ENCODE assay signal across 9 cellular contexts in the genomic region with DNA sequence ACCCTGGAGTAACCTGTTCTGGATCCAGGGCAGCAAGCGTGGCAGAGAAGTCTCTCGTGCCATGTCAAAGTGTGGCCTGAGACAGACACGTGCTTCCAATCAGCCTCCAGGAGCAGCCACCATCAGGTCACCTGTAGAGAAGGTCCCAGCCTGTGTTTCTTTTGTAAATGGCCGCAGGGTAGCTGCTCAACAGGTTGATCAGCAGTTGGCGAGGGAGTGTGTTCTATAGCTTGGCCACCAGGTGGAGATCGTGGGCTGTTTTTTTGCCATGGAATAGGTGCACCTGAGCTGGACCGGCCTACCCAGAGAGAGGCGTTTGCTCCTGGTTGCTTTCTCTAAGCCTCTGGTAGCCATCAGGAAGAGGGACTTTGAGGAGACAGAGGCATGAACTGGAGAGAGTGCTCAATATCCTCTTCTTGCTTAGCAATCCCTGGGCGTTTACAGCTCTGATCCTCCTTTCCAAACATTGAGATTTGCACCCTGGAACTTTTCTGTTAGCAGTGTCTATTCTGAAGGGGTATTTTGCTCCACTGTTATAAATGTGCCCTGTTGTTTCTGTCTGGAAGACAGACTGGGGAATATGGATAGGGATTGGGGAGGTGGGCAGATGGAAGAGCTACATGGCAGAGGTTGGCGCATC. TPM values are rescaled to one million over a fixed set of nuclear protein-coding genes. Genes with fewer than 3 reads are reported as not detected.
DNase-seq lines count a peak whose midpoint lies in the region; TF ChIP-seq lines count a peak whose summit lies in the region.
"Had no signal": no experiment of that assay in that cellular context is flagged by ENCODE, and none has a peak within 500 bp of the region (broad histone marks: within the 10 kb centered on the region; RNA-seq: fewer than 3 reads in every experiment).

No MANE protein-coding gene starts in this region.

- no peak overlapping the region for H2BK12ac ChIP-seq in neuronal stem cell (ENCODE audit: low read length)

- H3K9ac ChIP-seq in GM23248 (no peak overlapping the region), neuronal stem cell (ENCODE audit: low read depth, low read length, poor library complexity) (no peak overlapping the region)

- H4K20me1 ChIP-seq in GM23248 (ENCODE audit: insufficient read depth), result no peaks in the 10 kb centered on the region

- H2AK5ac ChIP-seq in neuronal stem cell (ENCODE audit: low read depth, low read length), result no peak overlapping the region

- H3K4me2 ChIP-seq in GM23248 (ENCODE audit: unreplicated experiment) (no peak overlapping the region), neuronal stem cell (ENCODE audit: insufficient read depth, low read length, poor library complexity, severe bottlenecking) (no peak overlapping the region)

- no peaks in the 10 kb centered on the region for H3K9me2 ChIP-seq in GM23248 (ENCODE audit: insufficient read depth)

- no peaks in the 10 kb centered on the region for H3F3A ChIP-seq in GM23248 (ENCODE audit: insufficient read depth)

- H3K23ac ChIP-seq in neuronal stem cell (ENCODE audit: low read depth, low read length, poor library complexity), result no peak overlapping the region

- H3K4me3 ChIP-seq in GM23248 (no peak overlapping the region), neuronal stem cell (ENCODE audit: low read length in 2 of 2) (no peak overlapping the region)

- no peaks in the 10 kb centered on the region for H3K79me2 ChIP-seq in GM23248 (ENCODE audit: insufficient read depth)

- no peak overlapping the region for H2BK5ac ChIP-seq in neuronal stem cell (ENCODE audit: low read length)

- POLR2A ChIA-PET in RWPE1 (lab: Yijun Ruan, JAX; ENCODE audit: low non-redundant PET), result no interaction called here

- no peak overlapping the region for H2BK120ac ChIP-seq in neuronal stem cell (ENCODE audit: low read depth, low read length)

- TF ChIP-seq CTCF in LNCAP (IDR thresholded peaks at IDR 0.05) (peak; percentile 68), RWPE1 (conservative IDR thresholded peaks at IDR 0.05; ENCODE audit: low read depth) (peak; percentile 75)

- H3K14ac ChIP-seq in neuronal stem cell (ENCODE audit: low read length), result no peak overlapping the region

- 10 to 11% methylated on average over 10 of the region's 10 CpGs for WGBS in GM23248 (ENCODE audit: low coverage in 1 of 2, low lambda C conversion rate in 2 of 2, missing lambda C conversion rate in 2 of 2), 2 experiments
- WGBS in neuronal stem cell (ENCODE audit: extremely low coverage in 2 of 2, insufficient read length in 2 of 2, insufficient replicate concordance in 1 of 2), 2 donors, result no CpG with 5 or more reads among the region's 10 CpGs

- no peak overlapping the region for H4K8ac ChIP-seq in neuronal stem cell (ENCODE audit: low read depth, low read length)

- H3K9me3 ChIP-seq in GM23248 (ENCODE audit: low read depth) (no peaks in the 10 kb centered on the region), neuronal stem cell (replicated peaks in 1 of 2; ENCODE audit: control insufficient read depth in 2 of 2, insufficient read depth in 1 of 2, low read depth in 1 of 2, low read length in 2 of 2) (no peaks in the 10 kb centered on the region)

- no peaks in the 10 kb centered on the region for H3K79me1 ChIP-seq in neuronal stem cell (ENCODE audit: low read depth, low read length)

- in situ Hi-C loops in G401 (cut with HindIII; ENCODE audit: low sequenced_read_pairs), result no loop called here
- in situ Hi-C loops in GM23248 (cut with MboI), result loop anchor here (10.0 kb wide), 1 partner anchor 403 kb away; no protein-coding TSS in a partner anchor

- no peak overlapping the region for H2AFZ ChIP-seq in GM23248
- H2AFZ ChIP-seq in neuronal stem cell (ENCODE audit: low read length), result no peak overlapping the region

- CTCF ChIA-PET in RWPE1 (lab: Yijun Ruan, JAX), result interaction anchor here (0.5 to 2.7 kb wide), 21 partner anchors 10 to 430 kb away, joined by 3 to 27 read pairs (median 3); no protein-coding TSS in a partner anchor

- H3K4ac ChIP-seq in neuronal stem cell (ENCODE audit: low read length), result no peak overlapping the region

- H3K18ac ChIP-seq in neuronal stem cell (ENCODE audit: low read length), result no peak overlapping the region

- no peak overlapping the region for H4K91ac ChIP-seq in neuronal stem cell (ENCODE audit: low read depth, low read length, poor library complexity)

- H3K36me3 ChIP-seq in GM23248 (ENCODE audit: low read depth), result no peaks in the 10 kb centered on the region
- no peaks in the 10 kb centered on the region for H3K36me3 ChIP-seq in neuronal stem cell (replicated peaks in 1 of 2; ENCODE audit: control insufficient read depth in 2 of 2, insufficient read depth in 2 of 2, low read length in 2 of 2)

- H2BK15ac ChIP-seq in neuronal stem cell (ENCODE audit: low read length), result no peak overlapping the region

- H3K4me1 ChIP-seq in GM23248 (ENCODE audit: insufficient read depth) (no peaks in the 10 kb centered on the region), neuronal stem cell (ENCODE audit: control insufficient read depth in 2 of 2, insufficient read depth in 1 of 2, low read depth in 1 of 2, low read length in 2 of 2) (no peaks in the 10 kb centered on the region)

- H3K27ac ChIP-seq in GM23248 (no peak overlapping the region), RWPE1 (no peak overlapping the region), neuronal stem cell (replicated peaks; ENCODE audit: low read length) (no peak overlapping the region)

- H3K27me3 ChIP-seq in GM23248 (replicated peaks; ENCODE audit: insufficient read depth), result peaks cover 28% of the 10 kb centered on the region
- peaks cover 0 to 5% (median 0%) of the 10 kb centered on the region in 3 experiments for H3K27me3 ChIP-seq in neuronal stem cell (ENCODE audit: control insufficient read depth in 3 of 3, insufficient read depth in 3 of 3, low read depth in 1 of 3, low read length in 3 of 3)

- peak; percentile 71 for DNase-seq in G401 (ENCODE audit: low spot score)
- peak; percentile 67 for DNase-seq in GM23248
- DNase-seq in RWPE1 (ENCODE audit: low spot score), result peak; percentile 72
- peak; percentile 23 for DNase-seq in activated T-helper 9 cell treated with anti-CD3 and anti-CD28 coated beads, Interleukin-2, amount 50 U/mL, for 16 hours (ENCODE audit: low read depth)
- DNase-seq in glomerular visceral epithelial cell (ENCODE audit: extremely low spot score), result peak; percentile 57
- peak; percentile 13 for DNase-seq in putamen (ENCODE audit: low spot score)
- DNase-seq in neuronal stem cell (ENCODE audit: low spot score), result no peak

RNA-seq across cellular contexts. Expression of gene EN1, which starts 34.2 kb away (rescaled TPM):
- not detected in 2 replicates for total RNA-seq in G401 (2014; rRNA removed; shearing (Covaris generic))
- 7.0 and 9.1 TPM in 2 replicates for total RNA-seq in GM23248 (2014; rRNA removed; shearing (Covaris generic))
- 4.1 and 5.3 TPM in 2 replicates for polyA plus RNA-seq in GM23248 (2016; fragmentation: Nextera tagmentation; extraction: Ambion mirVana)
- not detected for polyA plus RNA-seq in neuronal stem cell (2013, experiment 1 of 2)
- 0.01 TPM for polyA plus RNA-seq in neuronal stem cell (2013, experiment 2 of 2)
- polyA plus RNA-seq: esophagus had no signal
